Comparison of ENCODE assay signal across 12 cellular contexts in the genomic region with DNA sequence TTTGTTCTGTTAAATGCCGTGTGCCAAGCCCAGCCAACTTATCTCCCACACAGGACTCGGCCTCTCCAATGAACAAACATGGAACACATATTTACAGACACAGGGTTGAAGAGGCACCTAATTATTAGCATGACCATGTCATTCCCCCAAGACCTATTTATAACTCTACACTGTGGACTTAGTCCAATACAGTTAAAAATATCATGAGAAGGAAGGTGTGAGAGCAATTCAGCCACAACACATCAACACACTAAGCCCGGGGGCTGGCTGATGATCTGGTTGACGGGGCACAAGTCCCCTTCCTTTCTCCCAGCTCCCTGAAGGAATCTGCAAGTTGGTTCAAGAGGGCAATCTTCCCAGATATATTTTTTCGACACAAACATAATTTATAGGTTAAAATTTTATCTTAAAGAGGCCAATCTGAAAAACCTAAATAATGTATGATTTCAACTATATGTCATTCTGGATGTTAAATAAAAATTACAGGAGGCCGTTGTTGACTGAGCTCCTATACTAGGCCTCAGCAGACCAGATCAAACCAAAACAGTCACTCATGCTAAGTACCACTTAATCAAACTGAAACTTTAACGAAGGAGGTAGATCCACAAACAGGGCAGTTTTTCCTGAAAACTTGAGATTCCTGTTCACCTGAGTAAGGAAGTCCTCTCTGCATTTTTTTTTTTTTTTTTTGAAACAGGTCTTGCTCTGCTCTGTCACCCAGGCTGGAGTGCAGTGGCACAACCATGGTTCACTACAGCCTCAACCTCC. TPM values are rescaled to one million over a fixed set of nuclear protein-coding genes. Genes with fewer than 3 reads are reported as not detected.
DNase-seq lines count a peak whose midpoint lies in the region; ATAC-seq and TF ChIP-seq lines count a peak whose summit lies in the region.
"Had no signal": no experiment of that assay in that cellular context is flagged by ENCODE, and none has a peak within 500 bp of the region (broad histone marks: within the 10 kb centered on the region; RNA-seq: fewer than 3 reads in every experiment).

No MANE protein-coding gene starts in this region.

- H3K4me1 Mint-ChIP-seq in stimulated activated memory B cell treated with anti-CD40 and anti-IgM and Interleukin-4, amounts not matched to agents 10 μg/mL and 1 μg/mL and 100 μg/mL, for 72 hours = peaks cover 48% of the 10 kb centered on the region

- H3K36me3 ChIP-seq in right atrium auricular region = no peaks in the 10 kb centered on the region

- peak overlapping the region; percentile 53 to 59 for H3K27ac ChIP-seq in right atrium auricular region
- no peak overlapping the region for H3K27ac ChIP-seq in substantia nigra (ENCODE audit: low read depth, low read length, poor library complexity, severe bottlenecking)

- intact Hi-C loops in Right ventricle myocardium superior (cut with DNase I) = no loop called here

- peaks cover 0 to 10% of the 10 kb centered on the region in 2 donors for H3K9me3 ChIP-seq in right atrium auricular region

- peaks cover 9% of the 10 kb centered on the region for H3K9me3 Mint-ChIP-seq in stimulated activated memory B cell treated with anti-CD40 and anti-IgM and Interleukin-4, amounts not matched to agents 10 μg/mL and 1 μg/mL and 100 μg/mL, for 72 hours

- H3K4me3 Mint-ChIP-seq in stimulated activated memory B cell treated with anti-CD40 and anti-IgM and Interleukin-4, amounts not matched to agents 10 μg/mL and 1 μg/mL and 100 μg/mL, for 72 hours = no peak overlapping the region
- H3K4me3 Mint-ChIP-seq: CD8-positive, alpha-beta memory T cell had no signal

- H3K36me3 Mint-ChIP-seq in stimulated activated memory B cell treated with anti-CD40 and anti-IgM and Interleukin-4, amounts not matched to agents 10 μg/mL and 1 μg/mL and 100 μg/mL, for 72 hours = peaks cover 71% of the 10 kb centered on the region

- peak overlapping the region; percentile 74 for H3K27ac Mint-ChIP-seq in stimulated activated memory B cell treated with anti-CD40 and anti-IgM and Interleukin-4, amounts not matched to agents 10 μg/mL and 1 μg/mL and 100 μg/mL, for 72 hours

- no peaks in the 10 kb centered on the region for H3K27me3 ChIP-seq in right atrium auricular region

- no peaks in the 10 kb centered on the region for H3K27me3 Mint-ChIP-seq in stimulated activated memory B cell treated with anti-CD40 and anti-IgM and Interleukin-4, amounts not matched to agents 10 μg/mL and 1 μg/mL and 100 μg/mL, for 72 hours
- H3K27me3 Mint-ChIP-seq: CD8-positive, alpha-beta memory T cell had no signal

- H3K4me3 ChIP-seq in right atrium auricular region = no peak overlapping the region

- H3K4me1 ChIP-seq in right atrium auricular region = peaks cover 0 to 24% of the 10 kb centered on the region in 2 donors

- ATAC-seq in Right ventricle myocardium superior (ENCODE audit: poor library complexity) (peak; percentile 84), HG02938 (IDR thresholded peaks at IDR 0.05; ENCODE audit: unreplicated experiment) (no peak)
- ATAC-seq in stimulated activated memory B cell treated with anti-CD40 and anti-IgM and Interleukin-4, amounts not matched to agents 10 μg/mL and 1 μg/mL and 100 μg/mL, for 72 hours = no peak

- DNase-seq in Right ventricle myocardium superior = no peak
- no peak for DNase-seq in right atrium auricular region (ENCODE audit: low spot score)
- DNase-seq in myocyte (ENCODE audit: low read depth) = peak; percentile 53
- DNase-seq in substantia nigra (lab: John Stamatoyannopoulos, UW) = no peak
- no peak for DNase-seq in cerebellar cortex (ENCODE audit: low spot score)
- DNase-seq: CD8-positive, alpha-beta memory T cell; KBM-7; NCI-H1092; NCI-H446; NCI-H774 had no signal

- TF ChIP-seq CTCF in right atrium auricular region (IDR thresholded peaks at IDR 0.05) = no peak

RNA-seq across cellular contexts. Expression of gene MANBA, which starts 27.9 kb away (rescaled TPM):
- total RNA-seq in Right ventricle myocardium superior = 22.4 TPM
- total RNA-seq in right atrium auricular region = 10 to 100 TPM; 26.9 to 41.6 TPM
- total RNA-seq in myocyte = 35.3 and 44.5 TPM in 2 replicates
- 31.0 TPM for polyA plus RNA-seq in myocyte (2012)
